Comparison of ENCODE assay signal across 1 cellular context in the genomic region with DNA sequence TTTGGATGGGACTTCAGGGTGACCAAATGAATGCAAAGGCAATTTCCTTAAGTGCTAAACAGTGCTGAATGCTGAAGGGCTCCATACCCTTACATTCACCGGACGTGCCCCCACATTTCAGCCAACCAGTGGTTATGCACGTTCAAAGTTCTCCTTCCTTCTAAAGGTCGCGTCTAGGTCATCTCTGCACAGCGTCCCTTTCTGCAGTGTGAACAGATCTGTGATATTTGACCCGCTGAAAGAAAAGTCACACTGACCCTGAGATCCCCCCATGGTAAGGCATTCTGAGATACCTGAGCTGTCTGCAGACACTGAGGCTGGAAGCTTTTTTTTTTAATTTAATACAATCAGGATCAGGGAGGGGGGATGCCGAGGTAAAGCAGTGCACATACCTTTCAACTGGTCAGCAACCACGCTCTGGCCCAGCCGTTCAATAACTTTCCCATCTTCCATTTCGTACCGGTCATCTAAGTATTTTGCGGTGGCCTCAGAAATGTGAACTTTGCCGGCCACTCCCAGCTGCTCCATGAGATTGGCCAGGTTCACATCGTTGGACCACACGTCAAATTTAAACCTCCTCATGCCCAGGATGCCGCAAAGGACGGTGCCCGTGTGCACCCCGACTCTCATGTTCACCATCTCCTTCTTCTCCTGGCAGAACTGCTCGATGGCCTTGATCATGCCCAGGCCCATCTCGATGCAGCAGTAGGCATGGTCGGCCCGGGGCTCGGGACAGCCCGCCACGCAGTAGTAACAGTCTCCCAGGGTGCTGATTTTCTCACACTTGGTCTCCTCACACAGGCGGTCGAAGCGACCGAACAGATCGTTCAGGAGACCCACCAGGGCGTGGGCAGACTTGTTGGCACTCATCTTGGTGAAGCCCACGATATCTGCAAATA.
TF ChIP-seq lines count a peak whose summit lies in the region.

No MANE protein-coding gene starts in this region.

TF ChIP-seq in IMR-90, 13 proteins besides CTCF, POLR2A, EP300 and RAD21 (continued from another document):
- TF ChIP-seq MAZ (IDR thresholded peaks at IDR 0.05; ENCODE audit: borderline replicate concordance, low read depth, low read length) (no peak), MAFK (IDR thresholded peaks at IDR 0.05; ENCODE audit: low read depth, low read length) (no peak)
